ENCODE assay signal across 8 cellular contexts in the genomic region with DNA sequence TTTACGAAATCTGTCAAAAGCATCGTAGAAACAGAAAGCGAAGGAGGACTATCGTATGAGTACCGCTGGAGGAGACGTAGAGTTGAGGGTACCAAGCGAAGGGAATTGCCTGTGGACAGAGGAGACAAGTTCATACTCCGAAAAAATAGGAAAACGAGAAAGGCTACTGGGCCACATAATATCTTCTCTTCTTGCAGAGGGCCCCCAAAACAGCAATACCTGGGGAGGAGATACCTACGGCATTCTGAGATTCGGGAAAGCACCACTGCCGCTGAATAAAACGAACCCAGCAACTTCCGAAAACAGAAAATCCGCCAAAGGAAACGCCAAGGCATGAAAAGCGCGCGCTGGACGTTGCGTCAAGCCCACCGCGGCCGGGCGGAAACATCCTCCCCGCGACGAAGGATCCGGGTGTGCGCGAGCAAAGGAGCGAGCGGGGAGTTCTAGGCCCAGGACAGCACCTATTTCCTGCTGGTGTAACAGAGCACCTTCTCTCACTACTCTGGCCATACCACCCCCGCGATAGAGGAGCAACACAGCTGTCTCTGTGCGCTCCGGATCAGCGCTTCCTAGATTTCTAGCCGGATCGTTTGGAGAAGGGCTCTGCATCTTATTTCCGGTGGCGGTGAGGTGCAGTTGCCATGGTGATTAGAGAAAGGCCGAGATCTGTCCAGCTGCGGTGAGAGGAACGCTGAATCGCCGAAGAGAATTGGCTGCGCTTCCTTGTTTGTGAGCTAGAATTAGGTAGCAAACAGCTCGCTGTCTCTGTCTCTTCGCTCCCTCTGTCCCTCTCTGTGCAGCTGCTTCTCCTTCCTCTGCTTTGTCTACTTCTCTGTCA. TPM values are rescaled to one million over a fixed set of nuclear protein-coding genes. Genes with fewer than 3 reads are reported as not detected.
DNase-seq lines count a peak whose midpoint lies in the region; TF ChIP-seq lines count a peak whose summit lies in the region.

A gene with protein sequence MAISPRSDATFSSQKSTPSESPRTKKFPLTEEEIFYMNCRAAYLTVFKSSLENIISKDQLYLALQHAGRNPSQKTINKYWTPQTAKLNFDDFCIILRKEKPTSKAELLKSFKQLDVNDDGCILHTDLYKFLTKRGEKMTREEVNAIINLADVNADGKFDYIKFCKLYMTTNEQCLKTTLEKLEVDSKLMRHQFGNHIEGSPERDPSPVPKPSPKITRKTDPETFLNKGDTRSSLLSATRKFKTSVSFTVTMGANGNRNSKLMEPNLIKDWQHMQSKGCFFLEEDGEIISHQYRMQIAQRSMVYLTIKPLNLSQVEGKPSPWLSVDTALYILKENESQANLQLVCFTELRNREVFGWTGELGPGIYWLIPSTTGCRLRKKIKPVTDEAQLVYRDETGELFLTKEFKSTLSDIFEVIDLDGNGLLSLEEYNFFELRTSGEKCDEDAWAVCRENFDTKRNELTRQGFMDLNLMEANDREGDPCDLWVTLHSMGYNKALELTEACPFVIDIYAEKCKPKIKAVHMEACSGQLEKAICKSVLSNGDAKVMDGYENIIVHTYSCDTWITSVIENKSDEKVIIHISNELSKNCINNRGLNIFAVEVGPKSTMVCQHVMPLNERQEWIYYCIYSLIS (plus strand): TSS at position 635 of the 838 bp plus-strand sequence. CDS start 2,048 bp downstream, outside the sequence.
A gene with protein sequence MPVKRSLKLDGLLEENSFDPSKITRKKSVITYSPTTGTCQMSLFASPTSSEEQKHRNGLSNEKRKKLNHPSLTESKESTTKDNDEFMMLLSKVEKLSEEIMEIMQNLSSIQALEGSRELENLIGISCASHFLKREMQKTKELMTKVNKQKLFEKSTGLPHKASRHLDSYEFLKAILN (minus strand): TSS at position 335 of the 838 bp plus-strand sequence. CDS start 92 bp downstream, at position 243.

- no peaks in the 10 kb centered on the region for H4K20me1 ChIP-seq in neural progenitor cell (ENCODE audit: low read depth)

- no peaks in the 10 kb centered on the region for H3K27me3 Mint-ChIP-seq in neural progenitor cell (ENCODE audit: insufficient read depth, low read depth)

- peak; percentile 93 for DNase-seq in G401 (ENCODE audit: low spot score)
- DNase-seq in HAP-1 (ENCODE audit: low spot score in 2 of 2) = peak; percentile 89 to 92
- peak; percentile 91 for DNase-seq in MG63
- DNase-seq in SIG-M5 (lab: John Stamatoyannopoulos, UW) = peak; percentile 64
- DNase-seq in activated naive CD4-positive, alpha-beta T cell (lab: John Stamatoyannopoulos, UW) = peak; percentile 58 to 71 (median 66)
- peak; percentile 92 for DNase-seq in foreskin melanocyte
- peak; percentile 96 for DNase-seq in neural progenitor cell (ENCODE audit: low spot score)

- H3K36me3 Mint-ChIP-seq in neural progenitor cell = no peaks in the 10 kb centered on the region

- in situ Hi-C loops in G401 (cut with HindIII; ENCODE audit: low sequenced_read_pairs) (no loop called here), HAP-1 (cut with MboI; ENCODE audit: low sequenced_read_pairs) (no loop called here)

- H3K4me1 ChIP-seq in HAP-1 (peaks cover 7% of the 10 kb centered on the region), neural progenitor cell (peaks cover 14% of the 10 kb centered on the region), stomach smooth muscle (ENCODE audit: control insufficient read depth, insufficient read depth, low read length) (peaks cover 2% of the 10 kb centered on the region)

- H3K9ac ChIP-seq in neural progenitor cell (peak within 1 kb of the TSS; percentile 63), stomach smooth muscle (ENCODE audit: low read length in 2 of 2) (peak within 1 kb of the TSS; percentile 84 to 89)

- H3K9me3 ChIP-seq in HAP-1 (no peaks in the 10 kb centered on the region), MG63 (no peaks in the 10 kb centered on the region), neural progenitor cell (ENCODE audit: low read depth) (no peaks in the 10 kb centered on the region), stomach smooth muscle (ENCODE audit: control insufficient read depth in 2 of 2, low read length in 2 of 2) (no peaks in the 10 kb centered on the region)

- peak within 1 kb of the TSS; percentile 99 for H3K27ac Mint-ChIP-seq in neural progenitor cell

- peak within 1 kb of the TSS; percentile 83 for H3K4me2 ChIP-seq in neural progenitor cell

- H3K27ac ChIP-seq in neural progenitor cell (peak within 1 kb of the TSS; percentile 97), stomach smooth muscle (ENCODE audit: low read length) (peak within 1 kb of the TSS; percentile 83)

- no peaks in the 10 kb centered on the region for H3K9me3 Mint-ChIP-seq in neural progenitor cell

- H3K4me3 ChIP-seq in HAP-1 (peak within 1 kb of the TSS; percentile 74), MG63 (peak within 1 kb of the TSS; percentile 84), neural progenitor cell (peak within 1 kb of the TSS; percentile 77), stomach smooth muscle (ENCODE audit: low read length in 2 of 2) (peak within 1 kb of the TSS; percentile 89 to 90)

- peaks cover 18% of the 10 kb centered on the region for H3F3A ChIP-seq in neural progenitor cell (ENCODE audit: low read depth)

- peaks cover 18% of the 10 kb centered on the region for H3K4me1 Mint-ChIP-seq in neural progenitor cell

- no peak for TF ChIP-seq CTCF in neural progenitor cell (IDR thresholded peaks at IDR 0.05)

- H3K27me3 ChIP-seq in HAP-1 (ENCODE audit: low read depth) (no peaks in the 10 kb centered on the region), MG63 (no peaks in the 10 kb centered on the region), neural progenitor cell (no peaks in the 10 kb centered on the region), stomach smooth muscle (ENCODE audit: control insufficient read depth in 1 of 2, insufficient read depth in 2 of 2, low read length in 2 of 2) (no peaks in the 10 kb centered on the region)

- no peaks in the 10 kb centered on the region for H3K36me3 ChIP-seq in HAP-1 (replicated peaks)
- peaks cover 5% of the 10 kb centered on the region; the same call in 1 of the 2 replicates for H3K36me3 ChIP-seq in MG63
- no peaks in the 10 kb centered on the region for H3K36me3 ChIP-seq in neural progenitor cell
- H3K36me3 ChIP-seq in stomach smooth muscle (ENCODE audit: control insufficient read depth in 2 of 2, insufficient read depth in 2 of 2, low read length in 2 of 2) = no peaks in the 10 kb centered on the region

- peak within 1 kb of the TSS; percentile 98 for H3K4me3 Mint-ChIP-seq in neural progenitor cell

- H3K79me2 ChIP-seq in neural progenitor cell (ENCODE audit: low read depth) = peaks cover 45% of the 10 kb centered on the region

- H2AFZ ChIP-seq in neural progenitor cell (replicated peaks) = peak within 1 kb of the TSS; percentile 99

RNA-seq across cellular contexts. Expression of the first gene that starts in this region (rescaled TPM):
- total RNA-seq in G401 (2014; rRNA removed; shearing (Covaris generic)) = 4.6 and 7.6 TPM in 2 replicates
- total RNA-seq in MG63 (2014; rRNA removed; shearing (Covaris generic); ENCODE audit: low replicate concordance) = 2.5 and 19.0 TPM in 2 replicates
- 10.2 and 20.4 TPM in 2 replicates for total RNA-seq in neural progenitor cell (ENCODE audit: low replicate concordance)

RNA-seq across cellular contexts. Expression of the second gene that starts in this region (rescaled TPM):
- total RNA-seq in G401 (2014; rRNA removed; shearing (Covaris generic)) = 31.0 and 35.9 TPM in 2 replicates
- 36.7 and 45.7 TPM in 2 replicates for total RNA-seq in MG63 (2014; rRNA removed; shearing (Covaris generic); ENCODE audit: low replicate concordance)
- 76.5 and 110 TPM in 2 replicates for total RNA-seq in neural progenitor cell (ENCODE audit: low replicate concordance)

Comparison
In these comparisons a context has a peak if more than half of its experiments do, and no peak if none do; other contexts are left out.
1. Peak in every context shown above with its lines: DNase-seq, H3K4me3 ChIP-seq and H3K27ac ChIP-seq.